In the genomic region with DNA sequence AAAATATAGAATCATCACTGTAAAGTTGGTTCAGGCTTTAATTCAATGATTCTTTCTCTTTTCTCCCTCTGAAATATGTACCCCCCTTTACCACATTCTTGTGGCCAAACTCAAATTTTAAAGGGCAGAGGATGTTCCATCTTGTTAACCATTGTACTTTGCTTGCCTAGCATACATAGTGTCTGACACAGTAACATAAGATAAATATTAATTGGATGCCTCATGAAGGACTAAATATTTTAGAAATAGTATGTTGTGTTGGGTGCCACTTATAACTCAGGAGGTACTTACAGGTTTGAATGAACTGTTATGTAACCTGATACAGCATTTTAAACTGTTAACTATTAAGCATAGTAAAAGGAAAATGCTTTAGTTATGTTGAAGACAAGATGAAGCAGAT, we compare ENCODE assay signal across 17 cellular contexts.
DNase-seq lines count a peak whose midpoint lies in the region; ATAC-seq and TF ChIP-seq lines count a peak whose summit lies in the region.
"Had no signal": no experiment of that assay in that cellular context is flagged by ENCODE, and none has a peak within 500 bp of the region (broad histone marks: within the 10 kb centered on the region; RNA-seq: fewer than 3 reads in every experiment).

No MANE protein-coding gene starts in this region.

- no peak for TF ChIP-seq CTCF in chondrocyte (IDR thresholded peaks at IDR 0.05)
- no peak for TF ChIP-seq CTCF in left lung (IDR thresholded peaks at IDR 0.05)
- TF ChIP-seq CTCF in body of pancreas (IDR thresholded peaks at IDR 0.05), result no peak

- H3K27ac ChIP-seq in left lung (no peak overlapping the region), body of pancreas (no peak overlapping the region)
- H3K27ac ChIP-seq: cardiac muscle cell, heart left ventricle, thoracic aorta had no signal

- H3K4me1 ChIP-seq in left lung (peaks cover 16 to 45% of the 10 kb centered on the region in 2 donors), body of pancreas (peaks cover 27% of the 10 kb centered on the region)

- intact Hi-C loops in left lung (cut with DNase I) (loop anchor here in 1 of 2 donors (10.0 kb wide), 1 partner anchor 73 kb away; a partner anchor contains a TSS), body of pancreas (cut with DNase I) (loop anchor here (10.0 kb wide), 2 partner anchors 73 to 223 kb away; a partner anchor contains a TSS)
- intact Hi-C loops in activated CD4-positive, alpha-beta T cell treated with anti-CD3 and anti-CD28 coated beads, Interleukin-2, amount 10 ng/mL, durations not matched to agents 24 days and 14 days (cut with micrococcal nuclease), result no loop called here

- ATAC-seq in left lung (peak; percentile 64), body of pancreas (no peak)
- ATAC-seq: heart left ventricle, left lobe of liver had no signal

- H3K9me3 ChIP-seq in left lung (no peaks in the 10 kb centered on the region), body of pancreas (no peaks in the 10 kb centered on the region)
- H3K9me3 ChIP-seq: heart left ventricle, thoracic aorta had no signal

- H3K4me3 ChIP-seq in left lung, result no peak overlapping the region
- H3K4me3 ChIP-seq in body of pancreas, result no peak overlapping the region
- H3K4me3 ChIP-seq: cardiac muscle cell, heart left ventricle, thoracic aorta had no signal

- no peaks in the 10 kb centered on the region for H3K36me3 Mint-ChIP-seq in chondrocyte (ENCODE audit: low read depth)
- H3K36me3 Mint-ChIP-seq in activated CD4-positive, alpha-beta T cell treated with anti-CD3 and anti-CD28 coated beads, Interleukin-2, amount 10 ng/mL, durations not matched to agents 24 days and 14 days (ENCODE audit: low read depth), result no peaks in the 10 kb centered on the region

- no peaks in the 10 kb centered on the region for H3K36me3 ChIP-seq in left lung
- H3K36me3 ChIP-seq in body of pancreas (replicated peaks in 1 of 2; ENCODE audit: insufficient read depth in 1 of 2, low read depth in 2 of 2), result no peaks in the 10 kb centered on the region
- H3K36me3 ChIP-seq: cardiac muscle cell, heart left ventricle, thoracic aorta had no signal

- H3K27me3 ChIP-seq in left lung (no peaks in the 10 kb centered on the region), body of pancreas (no peaks in the 10 kb centered on the region)
- H3K27me3 ChIP-seq: cardiac muscle cell, heart left ventricle had no signal

- H3K27ac Mint-ChIP-seq in chondrocyte (ENCODE audit: unreplicated experiment), result peak overlapping the region; percentile 2
- H3K27ac Mint-ChIP-seq in activated CD4-positive, alpha-beta T cell treated with anti-CD3 and anti-CD28 coated beads, Interleukin-2, amount 10 ng/mL, durations not matched to agents 24 days and 14 days, result no peak overlapping the region

- no peaks in the 10 kb centered on the region for H3K9me3 Mint-ChIP-seq in chondrocyte (ENCODE audit: low read depth)
- H3K9me3 Mint-ChIP-seq in activated CD4-positive, alpha-beta T cell treated with anti-CD3 and anti-CD28 coated beads, Interleukin-2, amount 10 ng/mL, durations not matched to agents 24 days and 14 days, result no peaks in the 10 kb centered on the region

- H3K4me1 Mint-ChIP-seq in chondrocyte (ENCODE audit: low read depth), result peaks cover 35% of the 10 kb centered on the region
- peaks cover 8% of the 10 kb centered on the region for H3K4me1 Mint-ChIP-seq in activated CD4-positive, alpha-beta T cell treated with anti-CD3 and anti-CD28 coated beads, Interleukin-2, amount 10 ng/mL, durations not matched to agents 24 days and 14 days

- H3K27me3 Mint-ChIP-seq in chondrocyte (ENCODE audit: low read depth), result no peaks in the 10 kb centered on the region
- no peaks in the 10 kb centered on the region for H3K27me3 Mint-ChIP-seq in activated CD4-positive, alpha-beta T cell treated with anti-CD3 and anti-CD28 coated beads, Interleukin-2, amount 10 ng/mL, durations not matched to agents 24 days and 14 days

- DNase-seq in EL (peak; percentile 88), M059J (ENCODE audit: low read depth) (peak; percentile 81), chondrocyte (ENCODE audit: low spot score) (no peak), left lung (no peak), T1000 (lab: John Stamatoyannopoulos, UW) (no peak), body of pancreas (no peak)
- no peak for DNase-seq in activated CD4-positive, alpha-beta T cell treated with anti-CD3 and anti-CD28 coated beads, Interleukin-2, amount 10 ng/mL, durations not matched to agents 24 days and 14 days
- DNase-seq in activated CD4-positive, CD25-positive, alpha-beta regulatory T cell (lab: John Stamatoyannopoulos, UW), result no peak
- DNase-seq: activated effector memory CD4-positive, alpha-beta T cell treated with anti-CD3 and anti-CD28 coated beads, Interleukin-2, amount 50 U/mL, for 16 hours; DND-41; effector CD8-positive, alpha-beta T cell; heart left ventricle; NCI-H1694 treated with DMSO at 0.1 percent for 48 hours; stimulated activated CD4-positive, alpha-beta T cell treated with anti-CD3 and anti-CD28 coated beads, Interleukin-2, amount 100 ng/mL, for 48 hours had no signal

- no peak for TF ChIP-seq POLR2A in body of pancreas (IDR thresholded peaks at IDR 0.05)

- no peak overlapping the region for H3K4me3 Mint-ChIP-seq in chondrocyte (ENCODE audit: unreplicated experiment)
- H3K4me3 Mint-ChIP-seq in activated CD4-positive, alpha-beta T cell treated with anti-CD3 and anti-CD28 coated beads, Interleukin-2, amount 10 ng/mL, durations not matched to agents 24 days and 14 days, result no peak overlapping the region

Comparison
In these comparisons a context has a peak if more than half of its experiments do, and no peak if none do; other contexts are left out.
1. DNase-seq: peak in EL (single experiment) and M059J (single experiment); none in chondrocyte (single experiment), left lung (0 of 2), T1000 (single experiment), activated CD4-positive, alpha-beta T cell treated with anti-CD3 and anti-CD28 coated beads, Interleukin-2, amount 10 ng/mL, durations not matched to agents 24 days and 14 days (single experiment), body of pancreas (0 of 4) and activated CD4-positive, CD25-positive, alpha-beta regulatory T cell (0 of 4).